In genomic region chr11:32052218-32052617, GRCh38 we compare ENCODE assay signal across 9 cellular contexts. TPM values are rescaled to one million over a fixed set of nuclear protein-coding genes. Genes with fewer than 3 reads are reported as not detected.
A peak's percentile ranks its signal among the peaks of the same experiment; 100 is the strongest.
DNase-seq lines count a peak whose midpoint lies in the region; ATAC-seq and TF ChIP-seq lines count a peak whose summit lies in the region.
"Had no signal": no experiment of that assay in that cellular context is flagged by ENCODE, and none has a peak within 500 bp of the region (broad histone marks: within the 10 kb centered on the region; RNA-seq: fewer than 3 reads in every experiment).

No MANE protein-coding gene starts in this region.

- WGBS in esophagus squamous epithelium, 2 donors = 13 to 20% methylated on average over 6 of the region's 6 CpGs

- peaks cover 15% of the 10 kb centered on the region for H3K27me3 Mint-ChIP-seq in nephron progenitor cell (ENCODE audit: low read depth, poor library complexity)

- intact Hi-C loops in esophagus squamous epithelium (cut with DNase I) = loop anchor here (2.0 kb wide), 1 partner anchor 123 kb away; no protein-coding TSS in a partner anchor

- H3K9me3 Mint-ChIP-seq in nephron progenitor cell = peaks cover 3% of the 10 kb centered on the region

- H3K4me1 Mint-ChIP-seq in nephron progenitor cell = peaks cover 25% of the 10 kb centered on the region

- DNase-seq in DMS53 (lab: John Stamatoyannopoulos, UW) = peak; percentile 63
- peak; percentile 73 for DNase-seq in HEK293T (ENCODE audit: extremely low spot score)
- peak; percentile 29 to 34 for DNase-seq in NOMO-1 (lab: John Stamatoyannopoulos, UW; ENCODE audit: unreplicated experiment in 2 of 2)
- peak; percentile 27 for DNase-seq in activated T-cell treated with anti-CD3 and anti-CD28 coated beads for 48 hours (ENCODE audit: low read depth)
- no peak for DNase-seq in esophagus squamous epithelium (lab: John Stamatoyannopoulos, UW)
- DNase-seq in nephron progenitor cell = peak; percentile 72
- peak; percentile 43 for DNase-seq in stromal cell of bone marrow (ENCODE audit: low read depth)

- TF ChIP-seq POLR2A in esophagus squamous epithelium (IDR thresholded peaks at IDR 0.05) = no peak

- no peak overlapping the region for H3K4me3 ChIP-seq in esophagus squamous epithelium

- no peaks in the 10 kb centered on the region for H3K4me1 ChIP-seq in esophagus squamous epithelium

- H3K27ac ChIP-seq in esophagus squamous epithelium = no peak overlapping the region

- CTCF ChIA-PET in HEK293T (lab: Yijun Ruan, JAX) = interaction anchor here (0.6 to 2.6 kb wide), 11 partner anchors 9 to 124 kb away, joined by 3 to 25 read pairs (median 4); no protein-coding TSS in a partner anchor

- H3K27ac Mint-ChIP-seq in nephron progenitor cell = no peak overlapping the region
- H3K27ac Mint-ChIP-seq: activated naive CD8-positive, alpha-beta T cell had no signal

- H3K9me3 ChIP-seq in esophagus squamous epithelium = no peaks in the 10 kb centered on the region

- peaks cover 0 to 28% (median 0%) of the 10 kb centered on the region in 4 donors for H3K27me3 ChIP-seq in esophagus squamous epithelium

- H3K36me3 ChIP-seq in esophagus squamous epithelium = no peaks in the 10 kb centered on the region

- no peak for ATAC-seq in HG02623 (IDR thresholded peaks at IDR 0.05; ENCODE audit: unreplicated experiment)

- POLR2A ChIA-PET in HEK293T (lab: Yijun Ruan, JAX) = no interaction called here

- H3K4me3 Mint-ChIP-seq in nephron progenitor cell = no peak overlapping the region
- H3K4me3 Mint-ChIP-seq: activated naive CD8-positive, alpha-beta T cell had no signal

- no peaks in the 10 kb centered on the region for H3K36me3 Mint-ChIP-seq in nephron progenitor cell (ENCODE audit: low read depth)
- H3K36me3 Mint-ChIP-seq: activated naive CD8-positive, alpha-beta T cell had no signal

- TF ChIP-seq CTCF in esophagus squamous epithelium (IDR thresholded peaks at IDR 0.05) = peak; percentile 53 to 77 (median 70)
- peak; percentile 78 for TF ChIP-seq CTCF in nephron progenitor cell (IDR thresholded peaks at IDR 0.05)

TF ChIP-seq in HEK293T, 16 proteins besides CTCF, POLR2A, EP300 and RAD21:
- no peak for TF ChIP-seq HDGF (IDR thresholded peaks at IDR 0.05; ENCODE audit: borderline replicate concordance)
- TF ChIP-seq ARNT (IDR thresholded peaks at IDR 0.05) = no peak
- TF ChIP-seq ELF4 (IDR thresholded peaks at IDR 0.05) = no peak
TF ChIP-seq in HEK293T: peak in this region for 0.

RNA-seq across cellular contexts. Expression of gene RCN1, which starts 38.7 kb away (rescaled TPM):
- total RNA-seq in esophagus squamous epithelium = 10 to 100 TPM; 15.0 to 34.9 (median 20.0) TPM
